ENCODE assay signal across 8 cellular contexts in the genomic region with DNA sequence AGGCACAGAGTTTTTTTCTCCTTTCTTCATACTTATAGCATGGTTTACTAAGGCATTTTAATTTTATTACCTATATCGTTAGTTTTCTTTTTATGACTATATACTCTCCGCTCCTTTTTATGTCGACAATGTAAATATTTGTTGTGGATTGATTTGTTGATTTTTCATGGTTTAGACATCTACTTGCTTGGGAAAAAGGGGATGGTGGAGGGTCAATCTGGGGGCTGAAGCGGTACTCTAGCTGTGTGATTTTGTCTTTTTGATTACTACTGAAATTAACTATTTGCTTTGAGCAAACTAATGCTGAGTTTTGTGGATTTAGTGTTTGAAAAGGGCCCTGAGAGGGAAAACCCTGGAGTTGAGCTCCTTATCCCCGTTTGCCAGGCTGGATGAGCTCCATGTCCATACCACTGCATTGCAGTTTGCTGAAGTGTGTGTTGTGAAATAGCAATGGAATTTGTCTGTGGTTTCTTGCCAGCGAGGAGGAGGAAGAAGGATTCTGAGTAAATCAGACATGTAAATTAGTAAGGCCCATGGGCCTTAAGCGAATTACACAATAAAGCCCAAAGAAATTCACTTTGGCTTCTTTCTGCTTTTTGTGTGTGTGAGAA.
DNase-seq lines count a peak whose midpoint lies in the region; TF ChIP-seq lines count a peak whose summit lies in the region.

No MANE protein-coding gene starts in this region.

- CTCF ChIA-PET in PC-9 (lab: Charles Lee), result interaction anchor here (1.6 kb wide), 1 partner anchor 116 kb away, joined by 6 read pairs; no protein-coding TSS in a partner anchor

- H3K4me3 ChIP-seq in PC-9, result peak overlapping the region; percentile 28
- no peak overlapping the region for H3K4me3 ChIP-seq in fibroblast of mammary gland (ENCODE audit: control insufficient read depth, low read depth, low read length)
- H3K4me3 ChIP-seq in sigmoid colon, result no peak overlapping the region

- H3K4me1 ChIP-seq in PC-9 (replicated peaks; ENCODE audit: insufficient read depth) (peaks cover 75% of the 10 kb centered on the region), sigmoid colon (peaks cover 0 to 62% (median 45%) of the 10 kb centered on the region in 4 donors)

- H3K4me2 ChIP-seq in PC-9, result peak overlapping the region; percentile 77

- POLR2A ChIA-PET in PC-9 (lab: Charles Lee; ENCODE audit: unreplicated experiment), result interaction anchor here (0.5 to 0.7 kb wide), 2 partner anchors 46 to 252 kb away, joined by 4 to 7 read pairs; no protein-coding TSS in a partner anchor

- H4K20me1 ChIP-seq in PC-9 (ENCODE audit: insufficient read depth), result no peaks in the 10 kb centered on the region

- BruUV-seq in PC-9 (replicated peaks; lab: Mats Ljungman, UMichigan), result no TSS peak

- peaks cover 58% of the 10 kb centered on the region for H3K79me2 ChIP-seq in PC-9 (ENCODE audit: low read depth)

- TF ChIP-seq EP300 in sigmoid colon (IDR thresholded peaks at IDR 0.05), result no peak

- 13 to 51% methylated on average over 7 of the region's 7 CpGs for WGBS in sigmoid colon, 2 donors

- H3K27ac ChIP-seq in PC-9, result peak overlapping the region; percentile 80
- H3K27ac ChIP-seq in sigmoid colon, result peak overlapping the region in 3 of 4 donors; percentile 38 to 64 (median 48)

- TF ChIP-seq POLR2A in sigmoid colon (IDR thresholded peaks at IDR 0.05), result no peak

- no peak for TF ChIP-seq CTCF in PC-9 (conservative IDR thresholded peaks at IDR 0.05)
- no peak for TF ChIP-seq CTCF in fibroblast of mammary gland (conservative IDR thresholded peaks at IDR 0.05; ENCODE audit: control insufficient read depth, insufficient read depth, low read depth, low read length)
- no peak for TF ChIP-seq CTCF in sigmoid colon (IDR thresholded peaks at IDR 0.05)

- H3K9me3 ChIP-seq in PC-9 (ENCODE audit: insufficient read depth, low read depth) (no peaks in the 10 kb centered on the region), sigmoid colon (no peaks in the 10 kb centered on the region)

- no peaks in the 10 kb centered on the region for H3K9me2 ChIP-seq in PC-9 (ENCODE audit: insufficient read depth)

- H2AFZ ChIP-seq in PC-9, result no peak overlapping the region

- H3K36me3 ChIP-seq in PC-9 (ENCODE audit: low read depth) (no peaks in the 10 kb centered on the region), sigmoid colon (no peaks in the 10 kb centered on the region)

- H3F3A ChIP-seq in PC-9 (ENCODE audit: insufficient read depth, low read depth), result peaks cover 27% of the 10 kb centered on the region

- DNase-seq in GF-D8 (lab: John Stamatoyannopoulos, UW) (peak; percentile 87), PC-9 (peak; percentile 47 to 94), fibroblast of mammary gland (ENCODE audit: low read depth) (peak; percentile 92), sigmoid colon (no peak), NCI-H82 treated with DMSO at 0.1 percent for 48 hours (lab: John Stamatoyannopoulos, UW; ENCODE audit: unreplicated experiment) (no peak), activated gamma-delta T cell treated with Interleukin-2 at 50 U/mL for 16 hours (no peak)
- no peak for DNase-seq in stimulated activated CD4-positive, alpha-beta T cell treated with anti-CD3 and anti-CD28 coated beads, Interleukin-2, amount 100 ng/mL, for 48 hours
- no peak for DNase-seq in activated CD4-positive, alpha-beta T cell treated with anti-CD3 and anti-CD28 coated beads for 1 hour

- intact Hi-C loops in PC-9 (cut with micrococcal nuclease; ENCODE audit: unreplicated experiment) (loop anchor here (1.0 to 10.0 kb wide), 3 partner anchors 251 to 1479 kb away; a partner anchor contains a TSS), sigmoid colon (cut with DNase I) (loop anchor here (10.0 kb wide), 1 partner anchor 509 kb away; a partner anchor contains a TSS)

- no peaks in the 10 kb centered on the region for H3K27me3 ChIP-seq in PC-9 (ENCODE audit: insufficient read depth, low read depth)
- H3K27me3 ChIP-seq in sigmoid colon, result no peaks in the 10 kb centered on the region

Comparison
In these comparisons a context has a peak if more than half of its experiments do, and no peak if none do; other contexts are left out.
1. DNase-seq: peak in GF-D8 (single experiment), PC-9 (2 of 2) and fibroblast of mammary gland (single experiment); none in sigmoid colon (single experiment), NCI-H82 treated with DMSO at 0.1 percent for 48 hours (single experiment), stimulated activated CD4-positive, alpha-beta T cell treated with anti-CD3 and anti-CD28 coated beads, Interleukin-2, amount 100 ng/mL, for 48 hours (0 of 2), activated CD4-positive, alpha-beta T cell treated with anti-CD3 and anti-CD28 coated beads for 1 hour (single experiment) and activated gamma-delta T cell treated with Interleukin-2 at 50 U/mL for 16 hours (single experiment).